Comparison of ENCODE assay signal across 24 cellular contexts in genomic region chrX:1029494-1029893, GRCh38.
DNase-seq lines count a peak whose midpoint lies in the region; ATAC-seq and TF ChIP-seq lines count a peak whose summit lies in the region.
"Had no signal": no experiment of that assay in that cellular context is flagged by ENCODE, and none has a peak within 500 bp of the region (broad histone marks: within the 10 kb centered on the region; RNA-seq: fewer than 3 reads in every experiment).

No MANE protein-coding gene starts in this region.

- H3K27me3 Mint-ChIP-seq in effector memory CD8-positive, alpha-beta T cell = peaks cover 0 to 10% of the 10 kb centered on the region in 2 donors
- peaks cover 9 to 15% of the 10 kb centered on the region in 2 donors for H3K27me3 Mint-ChIP-seq in natural killer cell treated with Interleukin-12 subunit alpha and Interleukin-12 subunit beta and Interleukin-15 and Interleukin-18, amount 100 ng/mL, for 72 hours
- H3K27me3 Mint-ChIP-seq: CD4-positive, CD25-positive, alpha-beta regulatory T cell had no signal

- H3K79me2 ChIP-seq in osteoblast (ENCODE audit: insufficient read depth, low read length) = no peaks in the 10 kb centered on the region

- no peaks in the 10 kb centered on the region for H3K9me3 ChIP-seq in osteoblast (ENCODE audit: low read depth, low read length)
- no peaks in the 10 kb centered on the region for H3K9me3 ChIP-seq in upper lobe of right lung
- H3K9me3 ChIP-seq: BE2C, BLaER1 had no signal

- H3K4me2 ChIP-seq in osteoblast (ENCODE audit: insufficient read depth, low read length) = peak overlapping the region; percentile 72

- H3K27ac Mint-ChIP-seq in effector memory CD8-positive, alpha-beta T cell = no peak overlapping the region
- H3K27ac Mint-ChIP-seq in natural killer cell treated with Interleukin-12 subunit alpha and Interleukin-12 subunit beta and Interleukin-15 and Interleukin-18, amount 100 ng/mL, for 72 hours = no peak overlapping the region
- H3K27ac Mint-ChIP-seq: CD4-positive, alpha-beta memory T cell; CD4-positive, CD25-positive, alpha-beta regulatory T cell; CD8-positive, alpha-beta memory T cell had no signal

- TF ChIP-seq CTCF in osteoblast (IDR thresholded peaks at IDR 0.05; ENCODE audit: extremely low read depth, low read depth, low read length) = no peak
- no peak for TF ChIP-seq CTCF in upper lobe of right lung (IDR thresholded peaks at IDR 0.05)

- no peak overlapping the region for H3K4me3 Mint-ChIP-seq in effector memory CD8-positive, alpha-beta T cell
- H3K4me3 Mint-ChIP-seq in natural killer cell treated with Interleukin-12 subunit alpha and Interleukin-12 subunit beta and Interleukin-15 and Interleukin-18, amount 100 ng/mL, for 72 hours = no peak overlapping the region
- H3K4me3 Mint-ChIP-seq: CD14-positive monocyte; CD4-positive, alpha-beta memory T cell; CD8-positive, alpha-beta memory T cell had no signal

- H3K4me3 ChIP-seq in osteoblast (ENCODE audit: insufficient read depth, low read length) (peak overlapping the region; percentile 52), upper lobe of right lung (no peak overlapping the region)
- H3K4me3 ChIP-seq: BLaER1, GM12878 had no signal

- H3K27me3 ChIP-seq in osteoblast (ENCODE audit: insufficient read depth, low read length) (no peaks in the 10 kb centered on the region), upper lobe of right lung (no peaks in the 10 kb centered on the region)
- H3K27me3 ChIP-seq: BE2C had no signal

- peak; percentile 18 for DNase-seq in islet precursor cell
- no peak for DNase-seq in osteoblast (ENCODE audit: insufficient read length, low spot score, missing footprints)
- peak; percentile 20 for DNase-seq in upper lobe of right lung
- no peak for DNase-seq in effector memory CD8-positive, alpha-beta T cell
- DNase-seq in natural killer cell treated with Interleukin-12 subunit alpha and Interleukin-12 subunit beta and Interleukin-15 and Interleukin-18, amount 100 ng/mL, for 72 hours (ENCODE audit: low spot score) = no peak
- DNase-seq in anterior cingulate cortex (lab: John Stamatoyannopoulos, UW) = no peak
- DNase-seq: 8988T; ACHN; BE2C; C1 segment of cervical spinal cord; CD4-positive, alpha-beta memory T cell; CD4-positive, CD25-positive, alpha-beta regulatory T cell; CD8-positive, alpha-beta memory T cell; COR-L47; DMS 273 treated with DMSO at 0.1 percent for 48 hours; DMS153; DMS53; DMS79; DND-41; EL; GDM1 had no signal

- peaks cover 11% of the 10 kb centered on the region in 2 donors for H3K4me1 Mint-ChIP-seq in effector memory CD8-positive, alpha-beta T cell (ENCODE audit: low read depth in 2 of 2)
- H3K4me1 Mint-ChIP-seq in natural killer cell treated with Interleukin-12 subunit alpha and Interleukin-12 subunit beta and Interleukin-15 and Interleukin-18, amount 100 ng/mL, for 72 hours (ENCODE audit: low read depth in 2 of 2) = peaks cover 12 to 14% of the 10 kb centered on the region in 2 donors

- H3K36me3 ChIP-seq in osteoblast (ENCODE audit: insufficient read depth, low read length) (no peaks in the 10 kb centered on the region), upper lobe of right lung (no peaks in the 10 kb centered on the region)
- H3K36me3 ChIP-seq: BE2C, BLaER1 had no signal

- intact Hi-C loops in upper lobe of right lung (cut with DNase I) = no loop called here

- peaks cover 4% of the 10 kb centered on the region for H3K36me3 Mint-ChIP-seq in effector memory CD8-positive, alpha-beta T cell (ENCODE audit: insufficient read depth)
- peaks cover 6% of the 10 kb centered on the region for H3K36me3 Mint-ChIP-seq in natural killer cell treated with Interleukin-12 subunit alpha and Interleukin-12 subunit beta and Interleukin-15 and Interleukin-18, amount 100 ng/mL, for 72 hours
- H3K36me3 Mint-ChIP-seq: CD14-positive monocyte; CD4-positive, CD25-positive, alpha-beta regulatory T cell had no signal

- peaks cover 0 to 12% of the 10 kb centered on the region in 2 donors for H3K9me3 Mint-ChIP-seq in effector memory CD8-positive, alpha-beta T cell
- H3K9me3 Mint-ChIP-seq in natural killer cell treated with Interleukin-12 subunit alpha and Interleukin-12 subunit beta and Interleukin-15 and Interleukin-18, amount 100 ng/mL, for 72 hours = peaks cover 4% of the 10 kb centered on the region

- no peaks in the 10 kb centered on the region for H3K4me1 ChIP-seq in osteoblast (ENCODE audit: insufficient read depth, low read length)
- no peaks in the 10 kb centered on the region for H3K4me1 ChIP-seq in upper lobe of right lung
- H3K4me1 ChIP-seq: BE2C had no signal

- peak overlapping the region; percentile 76 for H2AFZ ChIP-seq in osteoblast (ENCODE audit: low read length)

- H3K27ac ChIP-seq in osteoblast (ENCODE audit: low read depth, low read length) (no peak overlapping the region), upper lobe of right lung (no peak overlapping the region)

- ATAC-seq in upper lobe of right lung = no peak
- no peak for ATAC-seq in effector memory CD8-positive, alpha-beta T cell (replicated peaks)
- ATAC-seq in natural killer cell treated with Interleukin-12 subunit alpha and Interleukin-12 subunit beta and Interleukin-15 and Interleukin-18, amount 100 ng/mL, for 72 hours = no peak
- ATAC-seq: GM12878 had no signal

- H4K20me1 ChIP-seq in osteoblast (ENCODE audit: insufficient read depth, low read length) = no peaks in the 10 kb centered on the region
- H4K20me1 ChIP-seq: BLaER1 had no signal

Comparison
In these comparisons a context has a peak if more than half of its experiments do, and no peak if none do; other contexts are left out.
1. DNase-seq: peak in islet precursor cell (single experiment) and upper lobe of right lung (single experiment); none in osteoblast (single experiment), effector memory CD8-positive, alpha-beta T cell (0 of 3), natural killer cell treated with Interleukin-12 subunit alpha and Interleukin-12 subunit beta and Interleukin-15 and Interleukin-18, amount 100 ng/mL, for 72 hours (single experiment) and anterior cingulate cortex (0 of 58).